16 cellular contexts compared by ENCODE assay signal in genomic region chr9:132472199-132472598, GRCh38.
DNase-seq lines count a peak whose midpoint lies in the region; TF ChIP-seq lines count a peak whose summit lies in the region.
"Had no signal": no experiment of that assay in that cellular context is flagged by ENCODE, and none has a peak within 500 bp of the region (broad histone marks: within the 10 kb centered on the region; RNA-seq: fewer than 3 reads in every experiment).

No MANE protein-coding gene starts in this region.

- no peak overlapping the region for H3K4me3 Mint-ChIP-seq in activated naive CD4-positive, alpha-beta T cell treated with anti-CD3 and anti-CD28 coated beads for 36 hours
- H3K4me3 Mint-ChIP-seq: activated naive CD4-positive, alpha-beta T cell treated with anti-CD3 and anti-CD28 coated beads, Interleukin-2, amount 50 U/mL, for 24 hours had no signal

- CTCF ChIA-PET in activated naive CD4-positive, alpha-beta T cell treated with anti-CD3 and anti-CD28 coated beads for 36 hours (lab: Charles Lee), result no interaction called here

- H3K9ac ChIP-seq in BLaER1 treated with 17β-estradiol and CSF1 and Interleukin-3, amounts not matched to agents 10 nM and 100 nM, result no peak overlapping the region
- no peak overlapping the region for H3K9ac ChIP-seq in Loucy (ENCODE audit: low read depth, low read length, poor library complexity, severe bottlenecking)

- intact Hi-C loops in posterior vena cava (cut with DNase I), result no loop called here
- intact Hi-C loops in activated naive CD4-positive, alpha-beta T cell treated with anti-CD3 and anti-CD28 coated beads for 36 hours (cut with micrococcal nuclease), result no loop called here

- H3K36me3 Mint-ChIP-seq in activated naive CD4-positive, alpha-beta T cell treated with anti-CD3 and anti-CD28 coated beads for 36 hours (ENCODE audit: low read depth), result no peaks in the 10 kb centered on the region
- H3K36me3 Mint-ChIP-seq: activated naive CD4-positive, alpha-beta T cell treated with anti-CD3 and anti-CD28 coated beads, Interleukin-2, amount 50 U/mL, for 24 hours had no signal

- no peak overlapping the region for H3K27ac Mint-ChIP-seq in activated naive CD4-positive, alpha-beta T cell treated with anti-CD3 and anti-CD28 coated beads for 36 hours
- H3K27ac Mint-ChIP-seq: activated naive CD4-positive, alpha-beta T cell treated with anti-CD3 and anti-CD28 coated beads, Interleukin-2, amount 50 U/mL, for 24 hours had no signal

- H3K9me2 ChIP-seq in Loucy (replicated peaks; ENCODE audit: low read depth, low read length), result no peaks in the 10 kb centered on the region

- no peak overlapping the region for H3K4me3 ChIP-seq in BLaER1 treated with 17β-estradiol and CSF1 and Interleukin-3, amounts not matched to agents 10 nM and 100 nM
- no peak overlapping the region for H3K4me3 ChIP-seq in Loucy (ENCODE audit: low read length, poor library complexity, severe bottlenecking)
- H3K4me3 ChIP-seq: gastroesophageal sphincter, PC-9 had no signal

- no peak overlapping the region for H3K27ac ChIP-seq in BLaER1 treated with 17β-estradiol and CSF1 and Interleukin-3, amounts not matched to agents 10 nM and 100 nM
- H3K27ac ChIP-seq: brain microvascular endothelial cell, gastroesophageal sphincter, PC-9 had no signal

- peak; percentile 72 for DNase-seq in NCI-H2107 (lab: John Stamatoyannopoulos, UW)
- DNase-seq in SHP77 (lab: John Stamatoyannopoulos, UW), result peak; percentile 8 to 49
- no peak for DNase-seq in posterior vena cava (ENCODE audit: low spot score)
- DNase-seq in activated naive CD4-positive, alpha-beta T cell treated with anti-CD3 and anti-CD28 coated beads for 36 hours, result no peak
- no peak for DNase-seq in NCI-H2171 treated with DMSO at 0.1 percent for 48 hours (lab: John Stamatoyannopoulos, UW)
- DNase-seq in NOMO-1 (lab: John Stamatoyannopoulos, UW; ENCODE audit: unreplicated experiment in 2 of 2), result no peak
- DNase-seq: activated CD4-positive, alpha-beta T cell treated with anti-CD3 and anti-CD28 coated beads, Interleukin-2, amount 50 U/mL, for 4 hours; activated T-cell treated with anti-CD3 and anti-CD28 coated beads, Interleukin-2, amount 50 U/mL, for 1 hour; brain microvascular endothelial cell; dermis blood vessel endothelial cell; NCI-H446; PC-9 had no signal

- TF ChIP-seq CTCF in Loucy (conservative IDR thresholded peaks at IDR 0.05; ENCODE audit: low read length), result no peak

- H3K27me3 ChIP-seq in BLaER1 treated with 17β-estradiol and CSF1 and Interleukin-3, amounts not matched to agents 10 nM and 100 nM, result no peaks in the 10 kb centered on the region
- H3K27me3 ChIP-seq in Loucy (ENCODE audit: insufficient read depth, low read length, poor library complexity, severe bottlenecking), result no peaks in the 10 kb centered on the region
- H3K27me3 ChIP-seq: brain microvascular endothelial cell had no signal

- peak overlapping the region in 9 of 11 experiments; percentile 19 to 66 (median 42); a peak in 16 of 22 replicates for H3K4me2 ChIP-seq in BLaER1 treated with 17β-estradiol and CSF1 and Interleukin-3, amounts not matched to agents 10 nM and 100 nM
- peak overlapping the region; percentile 9 for H3K4me2 ChIP-seq in Loucy (ENCODE audit: low read depth, low read length, poor library complexity, severe bottlenecking)
- H3K4me2 ChIP-seq: PC-9 had no signal

- no peaks in the 10 kb centered on the region for H3K9me3 Mint-ChIP-seq in activated naive CD4-positive, alpha-beta T cell treated with anti-CD3 and anti-CD28 coated beads for 36 hours
- H3K9me3 Mint-ChIP-seq: activated naive CD4-positive, alpha-beta T cell treated with anti-CD3 and anti-CD28 coated beads, Interleukin-2, amount 50 U/mL, for 24 hours had no signal

- H3F3A ChIP-seq in Loucy (ENCODE audit: low read depth), result no peaks in the 10 kb centered on the region

- H3K4me1 ChIP-seq in BLaER1 treated with 17β-estradiol and CSF1 and Interleukin-3, amounts not matched to agents 10 nM and 100 nM, result peaks cover 0 to 20% (median 13%) of the 10 kb centered on the region in 10 experiments; a peak in 14 of 20 replicates
- H3K4me1 ChIP-seq in Loucy (ENCODE audit: insufficient read depth, low read length, poor library complexity, severe bottlenecking), result peaks cover 6% of the 10 kb centered on the region
- H3K4me1 ChIP-seq: gastroesophageal sphincter had no signal

- no peaks in the 10 kb centered on the region for H3K9me3 ChIP-seq in BLaER1 treated with 17β-estradiol and CSF1 and Interleukin-3, amounts not matched to agents 10 nM and 100 nM (replicated peaks in 1 of 11)
- no peaks in the 10 kb centered on the region for H3K9me3 ChIP-seq in Loucy (ENCODE audit: insufficient read depth, low read depth, low read length)
- H3K9me3 ChIP-seq: gastroesophageal sphincter had no signal

- H3K79me2 ChIP-seq in Loucy (ENCODE audit: insufficient read depth, low read length), result no peaks in the 10 kb centered on the region

- H3K36me3 ChIP-seq in BLaER1 treated with 17β-estradiol and CSF1 and Interleukin-3, amounts not matched to agents 10 nM and 100 nM, result no peaks in the 10 kb centered on the region
- no peaks in the 10 kb centered on the region for H3K36me3 ChIP-seq in Loucy (ENCODE audit: insufficient read depth, low read length)
- H3K36me3 ChIP-seq: brain microvascular endothelial cell, gastroesophageal sphincter had no signal

- H3K4me1 Mint-ChIP-seq in activated naive CD4-positive, alpha-beta T cell treated with anti-CD3 and anti-CD28 coated beads for 36 hours (ENCODE audit: low read depth), result no peaks in the 10 kb centered on the region
- H3K4me1 Mint-ChIP-seq: activated naive CD4-positive, alpha-beta T cell treated with anti-CD3 and anti-CD28 coated beads, Interleukin-2, amount 50 U/mL, for 24 hours had no signal

- 0 out of 2 replicates have a peak overlapping the region, but pooled peaks have one; percentile 65 for H2AFZ ChIP-seq in Loucy (ENCODE audit: low read length)
- H2AFZ ChIP-seq: PC-9 had no signal

- H4K20me1 ChIP-seq in BLaER1 treated with 17β-estradiol and CSF1 and Interleukin-3, amounts not matched to agents 10 nM and 100 nM, result no peaks in the 10 kb centered on the region
- H4K20me1 ChIP-seq in Loucy (ENCODE audit: insufficient read depth, low read length, poor library complexity, severe bottlenecking), result no peaks in the 10 kb centered on the region

- H3K27me3 Mint-ChIP-seq in activated naive CD4-positive, alpha-beta T cell treated with anti-CD3 and anti-CD28 coated beads for 36 hours (ENCODE audit: low read depth), result peaks cover 5% of the 10 kb centered on the region

Comparison
In these comparisons a context has a peak if more than half of its experiments do, and no peak if none do; other contexts are left out.
1. DNase-seq: peak in NCI-H2107 (single experiment) and SHP77 (2 of 2); none in posterior vena cava (single experiment), activated naive CD4-positive, alpha-beta T cell treated with anti-CD3 and anti-CD28 coated beads for 36 hours (single experiment), NCI-H2171 treated with DMSO at 0.1 percent for 48 hours (single experiment) and NOMO-1 (0 of 2).